21 cellular contexts compared by ENCODE assay signal in genomic region chr2:121644715-121645114, GRCh38.
"Had no signal": no experiment of that assay in that cellular context is flagged by ENCODE, and none has a peak within 500 bp of the region (broad histone marks: within the 10 kb centered on the region; RNA-seq: fewer than 3 reads in every experiment).

No MANE protein-coding gene starts in this region.

- H3K4me3 Mint-ChIP-seq: activated CD4-positive, alpha-beta T cell treated with anti-CD3 and anti-CD28 coated beads, Interleukin-2, amount 10 ng/mL, durations not matched to agents 7 days and 5 days; activated CD8-positive, alpha-beta T cell treated with anti-CD3 and anti-CD28 coated beads, Interleukin-2, amount 10 ng/mL, durations not matched to agents 7 days and 5 days; activated T-cell treated with anti-CD3 and anti-CD28 coated beads, Interleukin-2, amount 50 U/mL, for 24 hours had no signal

- ATAC-seq: activated CD4-positive, CD25-positive, alpha-beta regulatory T cell treated with anti-CD3 and anti-CD28 coated beads, Interleukin-2, amount 50 U/mL, for 24 hours; activated CD8-positive, alpha-beta T cell treated with anti-CD3 and anti-CD28 coated beads, Interleukin-2, amount 10 ng/mL, durations not matched to agents 7 days and 5 days; left lobe of liver; naive thymus-derived CD4-positive, alpha-beta T cell; T-cell had no signal

- H3K27me3 Mint-ChIP-seq: activated CD4-positive, alpha-beta T cell treated with anti-CD3 and anti-CD28 coated beads, Interleukin-2, amount 10 ng/mL, durations not matched to agents 7 days and 5 days; activated naive CD8-positive, alpha-beta T cell treated with anti-CD3 and anti-CD28 coated beads, Interleukin-2, amount 10 ng/mL, durations not matched to agents 7 days and 5 days; activated T-cell treated with anti-CD3 and anti-CD28 coated beads, Interleukin-2, amount 50 U/mL, for 24 hours; T-cell had no signal

- FAIRE-seq: islet of Langerhans, urothelium cell line had no signal

- H3K4me3 ChIP-seq: cardiac muscle cell, hepatocyte had no signal

- H3K27ac ChIP-seq: cardiac muscle cell, epithelial cell of prostate, hepatocyte had no signal

- H3K27ac Mint-ChIP-seq: activated CD4-positive, alpha-beta T cell treated with anti-CD3 and anti-CD28 coated beads, Interleukin-2, amount 10 ng/mL, durations not matched to agents 7 days and 5 days; activated T-helper 2 cell treated with anti-CD3 and anti-CD28 coated beads, Interferon-gamma antibody, Interleukin-2, Interleukin-4, amounts not matched to agents 10 μg/mL and 5 μg/mL and 100 μg/mL, durations not matched to agents 14 hours and 24 hours and 36 hours had no signal

- H3K27me3 ChIP-seq: cardiac muscle cell, hepatocyte had no signal

- H2AFZ ChIP-seq: hepatocyte had no signal

- DNase-seq: activated CD4-positive, alpha-beta T cell treated with anti-CD3 and anti-CD28 coated beads, Interleukin-2, amount 10 ng/mL, durations not matched to agents 7 days and 5 days; activated CD8-positive, alpha-beta T cell treated with anti-CD3 and anti-CD28 coated beads, Interleukin-2, amount 10 ng/mL, durations not matched to agents 7 days and 5 days; activated naive CD4-positive, alpha-beta T cell treated with Interleukin-2 at 50 U/mL for 16 hours; activated naive CD8-positive, alpha-beta T cell treated with anti-CD3 and anti-CD28 coated beads, Interleukin-2, amount 10 ng/mL, durations not matched to agents 7 days and 5 days; activated T-cell treated with anti-CD3 and anti-CD28 coated beads, Interleukin-2, amount 50 U/mL, for 24 hours; amygdala; effector memory CD4-positive, alpha-beta T cell; mesenchymal stem cell; naive thymus-derived CD4-positive, alpha-beta T cell; retina; stimulated activated naive CD4-positive, alpha-beta T cell; T-cell; T-helper 9 cell had no signal

- H3K4me2 ChIP-seq: hepatocyte had no signal

- H3K36me3 ChIP-seq: cardiac muscle cell had no signal

- H3K9me3 Mint-ChIP-seq: activated naive CD8-positive, alpha-beta T cell treated with anti-CD3 and anti-CD28 coated beads, Interleukin-2, amount 10 ng/mL, durations not matched to agents 7 days and 5 days; activated T-cell treated with anti-CD3 and anti-CD28 coated beads, Interleukin-2, amount 50 U/mL, for 24 hours; activated T-helper 2 cell treated with anti-CD3 and anti-CD28 coated beads, Interferon-gamma antibody, Interleukin-2, Interleukin-4, amounts not matched to agents 10 μg/mL and 5 μg/mL and 100 μg/mL, durations not matched to agents 14 hours and 24 hours and 36 hours; T-cell had no signal
